Comparison of ENCODE assay signal across 14 cellular contexts in genomic region chr1:99727575-99728190, GRCh38. TPM values are rescaled to one million over a fixed set of nuclear protein-coding genes. Genes with fewer than 3 reads are reported as not detected.
DNase-seq lines count a peak whose midpoint lies in the region; ATAC-seq and TF ChIP-seq lines count a peak whose summit lies in the region.
"Had no signal": no experiment of that assay in that cellular context is flagged by ENCODE, and none has a peak within 500 bp of the region (broad histone marks: within the 10 kb centered on the region; RNA-seq: fewer than 3 reads in every experiment).

No MANE protein-coding gene starts in this region.

- H3K36me3 ChIP-seq in BLaER1 (no peaks in the 10 kb centered on the region), lower lobe of right lung (no peaks in the 10 kb centered on the region)

- H3K4me3 Mint-ChIP-seq in endothelial cell (ENCODE audit: unreplicated experiment) (no peak overlapping the region), type B pancreatic cell (no peak overlapping the region)
- H3K4me3 Mint-ChIP-seq: activated B cell treated with CpG ODN at 0.5 μM for 24 hours; CD4-positive, alpha-beta T cell had no signal

- H3K4me1 ChIP-seq in BLaER1 = peaks cover 10% of the 10 kb centered on the region
- no peaks in the 10 kb centered on the region for H3K4me1 ChIP-seq in lower lobe of right lung

- peak overlapping the region; percentile 31; the same call in 1 of the 2 replicates for H3K4me2 ChIP-seq in BLaER1

- H3K9me3 Mint-ChIP-seq in endothelial cell (ENCODE audit: unreplicated experiment) (no peaks in the 10 kb centered on the region), type B pancreatic cell (no peaks in the 10 kb centered on the region)
- H3K9me3 Mint-ChIP-seq: activated B cell treated with CpG ODN at 0.5 μM for 24 hours; activated T-helper 2 cell treated with anti-CD3 and anti-CD28 coated beads, Interferon-gamma antibody, Interleukin-2, Interleukin-4, amounts not matched to agents 10 μg/mL and 5 μg/mL and 100 μg/mL, durations not matched to agents 14 hours and 24 hours and 36 hours; CD4-positive, alpha-beta T cell had no signal

- no peak overlapping the region for H3K27ac ChIP-seq in BLaER1
- H3K27ac ChIP-seq in lower lobe of right lung = peak overlapping the region; percentile 26

- H3K4me1 Mint-ChIP-seq in endothelial cell (ENCODE audit: unreplicated experiment) = peaks cover 26% of the 10 kb centered on the region
- peaks cover 11% of the 10 kb centered on the region for H3K4me1 Mint-ChIP-seq in type B pancreatic cell (ENCODE audit: unreplicated experiment)
- H3K4me1 Mint-ChIP-seq: activated B cell treated with CpG ODN at 0.5 μM for 24 hours had no signal

- H3K27me3 Mint-ChIP-seq in endothelial cell (ENCODE audit: unreplicated experiment) (peaks cover 2% of the 10 kb centered on the region), type B pancreatic cell (no peaks in the 10 kb centered on the region)
- H3K27me3 Mint-ChIP-seq: activated B cell treated with CpG ODN at 0.5 μM for 24 hours; CD4-positive, alpha-beta T cell; progenitor cell of endocrine pancreas had no signal

- H3K36me3 Mint-ChIP-seq in endothelial cell (ENCODE audit: low read depth, unreplicated experiment) (no peaks in the 10 kb centered on the region), type B pancreatic cell (no peaks in the 10 kb centered on the region)

- H4K20me1 ChIP-seq in BLaER1 = no peaks in the 10 kb centered on the region

- intact Hi-C loops in lower lobe of right lung (cut with DNase I) (no loop called here), posterior cingulate gyrus (cut with DNase I) (no loop called here)

- no peak for TF ChIP-seq POLR2A in NB4 (IDR thresholded peaks at IDR 0.05; ENCODE audit: extremely low read depth, insufficient read length)

- H3K9me3 ChIP-seq in BLaER1 (no peaks in the 10 kb centered on the region), lower lobe of right lung (no peaks in the 10 kb centered on the region)

- ATAC-seq in lower lobe of right lung (no peak), HG02798 (IDR thresholded peaks at IDR 0.05; ENCODE audit: poor library complexity, unreplicated experiment) (no peak)
- ATAC-seq: GM12878 had no signal

- H3K4me3 ChIP-seq in BLaER1 (no peak overlapping the region), NB4 (ENCODE audit: low read depth, low read length) (no peak overlapping the region), lower lobe of right lung (no peak overlapping the region)
- H3K4me3 ChIP-seq: GM12878 had no signal

- H3K27me3 ChIP-seq in BLaER1 = no peaks in the 10 kb centered on the region
- no peaks in the 10 kb centered on the region for H3K27me3 ChIP-seq in lower lobe of right lung (ENCODE audit: low read depth)

- TF ChIP-seq CTCF in NB4 (IDR thresholded peaks at IDR 0.05; ENCODE audit: low read depth, low read length) (no peak), endothelial cell (IDR thresholded peaks at IDR 0.05; ENCODE audit: unreplicated experiment) (no peak), lower lobe of right lung (IDR thresholded peaks at IDR 0.05) (no peak), type B pancreatic cell (conservative IDR thresholded peaks at IDR 0.05) (no peak)

- DNase-seq in NB4 (ENCODE audit: low read depth) = peak; percentile 29
- no peak for DNase-seq in endothelial cell (ENCODE audit: low spot score)
- no peak for DNase-seq in lower lobe of right lung
- no peak for DNase-seq in posterior cingulate gyrus
- no peak for DNase-seq in type B pancreatic cell (ENCODE audit: extremely low spot score, unreplicated experiment)
- no peak for DNase-seq in SKM-1 (lab: John Stamatoyannopoulos, UW; ENCODE audit: unreplicated experiment)
- DNase-seq: activated B cell treated with CpG ODN at 0.5 μM for 24 hours; CD4-positive, alpha-beta T cell; left colon had no signal

- no peak overlapping the region for H3K9ac ChIP-seq in BLaER1

- H3K27ac Mint-ChIP-seq in endothelial cell (ENCODE audit: unreplicated experiment) = peak overlapping the region; percentile 1
- no peak overlapping the region for H3K27ac Mint-ChIP-seq in type B pancreatic cell
- H3K27ac Mint-ChIP-seq: activated B cell treated with CpG ODN at 0.5 μM for 24 hours; activated T-helper 2 cell treated with anti-CD3 and anti-CD28 coated beads, Interferon-gamma antibody, Interleukin-2, Interleukin-4, amounts not matched to agents 10 μg/mL and 5 μg/mL and 100 μg/mL, durations not matched to agents 14 hours and 24 hours and 36 hours; CD4-positive, alpha-beta T cell; progenitor cell of endocrine pancreas had no signal

RNA-seq across cellular contexts. Expression of gene FRRS1, which starts 38.8 kb away (rescaled TPM):
- total RNA-seq in endothelial cell (ENCODE audit: unreplicated experiment) (4.1 TPM), lower lobe of right lung (9.1 TPM), type B pancreatic cell (ENCODE audit: low replicate concordance) (6.4 and 10.8 TPM in 2 replicates)
